In the genomic region with DNA sequence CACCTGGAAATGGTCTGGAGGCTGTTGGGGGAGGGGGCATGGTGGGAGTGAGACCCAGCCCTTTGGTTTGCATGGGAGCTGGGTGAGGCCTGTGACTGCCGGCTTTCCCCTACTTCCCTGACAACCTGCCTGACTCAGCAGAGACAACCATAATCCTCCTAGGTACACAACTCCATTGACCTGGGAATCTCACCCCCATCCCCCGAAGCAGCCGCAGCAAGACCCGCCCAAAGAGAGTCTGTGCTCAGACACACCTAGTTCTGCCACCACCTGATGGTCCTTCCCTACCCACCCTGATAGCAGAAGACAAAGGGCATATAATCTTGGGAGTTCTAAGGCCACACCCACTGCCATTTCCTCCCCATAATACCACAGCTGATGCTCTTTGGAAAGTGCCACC, we compare ENCODE assay signal across 18 cellular contexts.
DNase-seq lines count a peak whose midpoint lies in the region; ATAC-seq and TF ChIP-seq lines count a peak whose summit lies in the region.
"Had no signal": no experiment of that assay in that cellular context is flagged by ENCODE, and none has a peak within 500 bp of the region (broad histone marks: within the 10 kb centered on the region; RNA-seq: fewer than 3 reads in every experiment).

No MANE protein-coding gene starts in this region.

- WGBS in smooth muscle cell (ENCODE audit: low lambda C conversion rate): 78% methylated on average over 4 of the region's 4 CpGs

- no peak for TF ChIP-seq CTCF in colonic mucosa (IDR thresholded peaks at IDR 0.05)
- TF ChIP-seq CTCF in mucosa of descending colon (IDR thresholded peaks at IDR 0.05): no peak
- TF ChIP-seq CTCF in coronary artery (IDR thresholded peaks at IDR 0.05): no peak
- TF ChIP-seq CTCF in smooth muscle cell (IDR thresholded peaks at IDR 0.05; ENCODE audit: borderline replicate concordance, insufficient read depth, poor library complexity, severe bottlenecking): no peak

- H3K9me3 ChIP-seq in colonic mucosa: no peaks in the 10 kb centered on the region
- peaks cover 45% of the 10 kb centered on the region for H3K9me3 ChIP-seq in mucosa of descending colon
- no peaks in the 10 kb centered on the region for H3K9me3 ChIP-seq in smooth muscle cell (replicated peaks; ENCODE audit: low read depth)
- H3K9me3 ChIP-seq: A549 had no signal

- no peaks in the 10 kb centered on the region for H3K27me3 ChIP-seq in colonic mucosa
- no peaks in the 10 kb centered on the region for H3K27me3 ChIP-seq in smooth muscle cell (ENCODE audit: low read depth)

- no peaks in the 10 kb centered on the region for H3K79me2 ChIP-seq in smooth muscle cell (ENCODE audit: low read depth)

- H3K4me3 ChIP-seq in colonic mucosa: no peak overlapping the region
- no peak overlapping the region for H3K4me3 ChIP-seq in mucosa of descending colon
- H3K4me3 ChIP-seq in coronary artery: no peak overlapping the region
- no peak overlapping the region for H3K4me3 ChIP-seq in smooth muscle cell
- H3K4me3 ChIP-seq: A549 had no signal

- H3K4me2 ChIP-seq in smooth muscle cell: no peak overlapping the region
- H3K4me2 ChIP-seq: A549 had no signal

- H3K36me3 ChIP-seq in colonic mucosa: no peaks in the 10 kb centered on the region
- no peaks in the 10 kb centered on the region for H3K36me3 ChIP-seq in mucosa of descending colon (ENCODE audit: low read depth)
- H3K36me3 ChIP-seq in smooth muscle cell (ENCODE audit: low read depth): no peaks in the 10 kb centered on the region

- ATAC-seq in esophagus mucosa: peak; percentile 59
- ATAC-seq in mucosa of descending colon: peak; percentile 47
- ATAC-seq in GM18873 (IDR thresholded peaks at IDR 0.05; ENCODE audit: low FRiP score, unreplicated experiment): no peak
- ATAC-seq: A549 had no signal

- no peaks in the 10 kb centered on the region for H3F3A ChIP-seq in smooth muscle cell (ENCODE audit: low read depth)

- no peaks in the 10 kb centered on the region for H4K20me1 ChIP-seq in smooth muscle cell (ENCODE audit: low read depth)

- no peak overlapping the region for H2AFZ ChIP-seq in smooth muscle cell (ENCODE audit: low read depth)

- H3K4me1 ChIP-seq in colonic mucosa (no peaks in the 10 kb centered on the region), mucosa of descending colon (ENCODE audit: low read depth) (no peaks in the 10 kb centered on the region), smooth muscle cell (ENCODE audit: low read depth) (no peaks in the 10 kb centered on the region)
- H3K4me1 ChIP-seq: A549 had no signal

- DNase-seq in colonic mucosa: peak; percentile 45
- no peak for DNase-seq in mucosa of descending colon
- DNase-seq in coronary artery (ENCODE audit: low spot score): no peak
- DNase-seq in smooth muscle cell (lab: John Stamatoyannopoulos, UW; ENCODE audit: unreplicated experiment): no peak
- DNase-seq: 8988T; ACHN; C1 segment of cervical spinal cord; Calu3; CD4-positive, alpha-beta memory T cell; COR-L47; DMS53; DMS79 treated with DMSO at 0.1 percent for 48 hours; GF-D8; H7; HCEC 1CT had no signal

- H3K27ac ChIP-seq in colonic mucosa (no peak overlapping the region), coronary artery (no peak overlapping the region), smooth muscle cell (ENCODE audit: low read depth) (no peak overlapping the region)
- H3K27ac ChIP-seq: A549 had no signal

- H3K9ac ChIP-seq in colonic mucosa (ENCODE audit: low read depth in 2 of 2, low read length in 2 of 2) (no peak overlapping the region), smooth muscle cell (ENCODE audit: low read depth) (no peak overlapping the region)

- intact Hi-C loops in colonic mucosa (cut with DNase I): no loop called here
- intact Hi-C loops in mucosa of descending colon (cut with DNase I, micrococcal nuclease): no loop called here
